Comparison of ENCODE assay signal across 8 cellular contexts in genomic region chr1:167599839-167600581, GRCh38. TPM values are rescaled to one million over a fixed set of nuclear protein-coding genes. Genes with fewer than 3 reads are reported as not detected.
DNase-seq lines count a peak whose midpoint lies in the region; ATAC-seq, FAIRE-seq and TF ChIP-seq lines count a peak whose summit lies in the region.

No MANE protein-coding gene starts in this region.

- CTCF ChIA-PET in PC-3 (lab: Charles Lee): interaction anchor here (0.6 to 2.2 kb wide), 5 partner anchors 88 to 1799 kb away, joined by 3 to 31 read pairs (median 5); no protein-coding TSS in a partner anchor
- CTCF ChIA-PET in K562 (lab: Yijun Ruan, JAX; ENCODE audit: low intra/inter-chr PET ratio): interaction anchor here (0.6 to 2.6 kb wide), 3 partner anchors 85 to 626 kb away, joined by 3 to 45 read pairs (median 4); no protein-coding TSS in a partner anchor

- H3K79me2 ChIP-seq in PC-3 (ENCODE audit: low read length): no peaks in the 10 kb centered on the region
- H3K79me2 ChIP-seq in K562 (ENCODE audit: control insufficient read depth, insufficient read depth, low read length): no peaks in the 10 kb centered on the region

- H3K27me3 Mint-ChIP-seq in CD14-positive monocyte (ENCODE audit: low read depth in 3 of 3): peaks cover 0 to 4% (median 2%) of the 10 kb centered on the region in 3 donors

- no peaks in the 10 kb centered on the region for H3K9me3 ChIP-seq in PC-3 (ENCODE audit: low read length)
- peaks cover 3% of the 10 kb centered on the region; the same call in 1 of the 2 replicates for H3K9me3 ChIP-seq in K562 (replicated peaks; ENCODE audit: control insufficient read depth, insufficient read depth, low read depth, low read length)

- H3K36me3 Mint-ChIP-seq in CD14-positive monocyte: no peaks in the 10 kb centered on the region

- no peak overlapping the region for H3K4me3 ChIP-seq in PC-3 (ENCODE audit: low read length)
- no peak overlapping the region for H3K4me3 ChIP-seq in K562
- H3K4me3 ChIP-seq in kidney epithelial cell (ENCODE audit: low read depth, low read length): no peak overlapping the region

- H3K9me1 ChIP-seq in K562 (ENCODE audit: control insufficient read depth, insufficient read depth, low read length): no peaks in the 10 kb centered on the region

- H3K27ac Mint-ChIP-seq in CD14-positive monocyte: peak overlapping the region; percentile 93 to 98 (median 96)

- peak; percentile 93 to 97 for TF ChIP-seq RAD21 in K562 (CRISPR knock-in tag; conservative IDR thresholded peaks at IDR 0.05 in 1 of 2, IDR thresholded peaks at IDR 0.05 in 1 of 2)

- H3F3A ChIP-seq in PC-3 (ENCODE audit: low read length, unreplicated experiment): no peaks in the 10 kb centered on the region

- peaks cover 62% of the 10 kb centered on the region for H3K4me1 Mint-ChIP-seq in CD14-positive monocyte

- H3K36me3 ChIP-seq in PC-3 (ENCODE audit: low read depth, low read length): no peaks in the 10 kb centered on the region
- H3K36me3 ChIP-seq in K562 (ENCODE audit: control insufficient read depth, insufficient read depth, low read length): no peaks in the 10 kb centered on the region
- H3K36me3 ChIP-seq in kidney epithelial cell (ENCODE audit: control insufficient read depth, insufficient read depth, low read length): no peaks in the 10 kb centered on the region

- TF ChIP-seq POLR2A in K562 (conservative IDR thresholded peaks at IDR 0.05): no peak

- H3K9me2 ChIP-seq in PC-3 (replicated peaks; ENCODE audit: low read length): no peaks in the 10 kb centered on the region

- intact Hi-C loops in CD14-positive monocyte (cut with micrococcal nuclease) (loop anchor here (2.0 to 5.0 kb wide), 4 partner anchors 17 to 87 kb away; no protein-coding TSS in a partner anchor), PC-3 (cut with micrococcal nuclease) (loop anchor here (1.0 kb wide), 2 partner anchors 88 to 203 kb away; no protein-coding TSS in a partner anchor), K562 (cut with micrococcal nuclease) (loop anchor here (1.0 to 10.0 kb wide), 5 partner anchors 17 to 485 kb away; no protein-coding TSS in a partner anchor)

- H3K4me2 ChIP-seq in PC-3 (ENCODE audit: low read length) (peak overlapping the region; percentile 17; the same call in 1 of the 2 replicates), K562 (ENCODE audit: insufficient read depth, low read length) (peak overlapping the region; percentile 61)

- no peaks in the 10 kb centered on the region for H3K4me1 ChIP-seq in PC-3 (ENCODE audit: insufficient read depth, low read length)
- peaks cover 13 to 22% of the 10 kb centered on the region in 2 experiments; a peak in 4 of 5 replicates for H3K4me1 ChIP-seq in K562 (replicated peaks in 1 of 2; ENCODE audit: control insufficient read depth in 2 of 2, insufficient read depth in 2 of 2, low read length in 2 of 2)

- no peak overlapping the region for H3K27ac ChIP-seq in PC-3 (ENCODE audit: low read length)
- H3K27ac ChIP-seq in K562 (ENCODE audit: extremely low read depth, low read depth, low read length): 0 out of 3 replicates have a peak overlapping the region, but pooled peaks have one; percentile 19

- 3% methylated on average over 6 of the region's 6 CpGs for WGBS in K562 (ENCODE audit: insufficient coverage, low coverage, missing lambda C conversion rate)

- TF ChIP-seq CTCF in CD14-positive monocyte (IDR thresholded peaks at IDR 0.05) (peak; percentile 27), PC-3 (conservative IDR thresholded peaks at IDR 0.05; ENCODE audit: low read depth, low read length) (peak; percentile 82), K562 (IDR thresholded peaks at IDR 0.05 in 2 of 3, conservative IDR thresholded peaks at IDR 0.05 in 1 of 3; ENCODE audit: insufficient read depth in 2 of 3, low read depth in 1 of 3, low read length in 3 of 3) (peak; percentile 61 to 91 (median 80)), kidney epithelial cell (IDR thresholded peaks at IDR 0.05; ENCODE audit: insufficient read depth, low read length, poor library complexity, severe bottlenecking) (peak; percentile 23)

- POLR2A ChIA-PET in PC-3 (lab: Charles Lee; ENCODE audit: unreplicated experiment) (no interaction called here), K562 (lab: Yijun Ruan, JAX) (interaction anchor here (0.6 to 1.5 kb wide), 11 partner anchors 9 to 1738 kb away, joined by 3 to 5 read pairs (median 3); no protein-coding TSS in a partner anchor)

- peak; percentile 75 for DNase-seq in CD14-positive monocyte (ENCODE audit: low spot score)
- peak; percentile 58 for DNase-seq in PC-3
- peak; percentile 46 to 72 (median 57) for DNase-seq in K562 (ENCODE audit: extremely low read depth in 1 of 4, low spot score in 3 of 4)
- peak; percentile 7 for DNase-seq in kidney epithelial cell (ENCODE audit: low read depth)
- DNase-seq in stimulated activated naive CD8-positive, alpha-beta T cell treated with anti-CD3 and anti-CD28 coated beads, Interleukin-15, Interleukin-2, amounts not matched to agents 100 U/mL and 50 U/mL, for 24 hours: peak; percentile 28
- DNase-seq in OCI-M2 (lab: John Stamatoyannopoulos, UW; ENCODE audit: unreplicated experiment): no peak

- peak; percentile 92 for FAIRE-seq in K562 (lab: Jason Lieb, UNC)

- H3K9ac ChIP-seq in PC-3 (ENCODE audit: low read length): no peak overlapping the region
- H3K9ac ChIP-seq in K562 (ENCODE audit: insufficient read depth in 1 of 2, low read depth in 2 of 2, low read length in 2 of 2): 0 out of 4 replicates have a peak overlapping the region, but pooled peaks of 1 of the 2 experiments have one; percentile 1

- ATAC-seq in GM18867 (IDR thresholded peaks at IDR 0.05; ENCODE audit: unreplicated experiment) (peak; percentile 86), HG03103 (IDR thresholded peaks at IDR 0.05; ENCODE audit: low read depth, unreplicated experiment) (peak; percentile 51), PC-3 (peak; percentile 88), K562 (peak; percentile 87)
- ATAC-seq in stimulated activated naive CD8-positive, alpha-beta T cell treated with anti-CD3 and anti-CD28 coated beads, Interleukin-15, Interleukin-2, amounts not matched to agents 100 U/mL and 50 U/mL, for 24 hours: peak; percentile 71

- H3K27me3 ChIP-seq in PC-3 (ENCODE audit: low read length) (peaks cover 12% of the 10 kb centered on the region), K562 (ENCODE audit: control insufficient read depth in 2 of 2, insufficient read depth in 2 of 2, low read length in 2 of 2) (no peaks in the 10 kb centered on the region), kidney epithelial cell (ENCODE audit: control insufficient read depth, insufficient read depth, low read length) (no peaks in the 10 kb centered on the region)

- in situ Hi-C loops in K562 (cut with MboI): loop anchor here (5.0 kb wide), 1 partner anchor 92 kb away; no protein-coding TSS in a partner anchor

- peak overlapping the region; percentile 24 to 65 for H3K4me3 Mint-ChIP-seq in CD14-positive monocyte

- no TSS peak for BruUV-seq in PC-3 (replicated peaks; lab: Mats Ljungman, UMichigan)
- BruUV-seq in K562 (replicated peaks; lab: Mats Ljungman, UMichigan): no TSS peak

- H2AFZ ChIP-seq in PC-3 (ENCODE audit: low read length): no peak overlapping the region
- H2AFZ ChIP-seq in K562 (ENCODE audit: low read depth, low read length): peak overlapping the region; percentile 86

- H3K9me3 Mint-ChIP-seq in CD14-positive monocyte: peaks cover 0 to 6% (median 0%) of the 10 kb centered on the region in 7 donors

- no peak; the same call in 1 of the 2 replicates for TF ChIP-seq EP300 in K562 (IDR thresholded peaks at IDR 0.05; ENCODE audit: low read length)

- H4K20me1 ChIP-seq in PC-3 (ENCODE audit: low read length) (no peaks in the 10 kb centered on the region), K562 (replicated peaks; ENCODE audit: control insufficient read depth, insufficient read depth, low read length) (no peaks in the 10 kb centered on the region)

RNA-seq across cellular contexts. Expression of gene RCSD1, which starts 30.0 kb away (rescaled TPM):
- polyA plus RNA-seq in CD14-positive monocyte (100 to 1,000 TPM; 216 to 218 TPM), K562 (2011; rRNA removed) (64.5 and 69.8 TPM in 2 replicates), K562 (2014; fragmentation: Illumina TruSeq; extraction: Trizol) (48.3 and 50.5 TPM in 2 replicates), K562 (2014; fragmentation: Nextera tagmentation; extraction: Ambion mirVana) (1 to 10 TPM; 7.8 to 9.1 TPM), K562 (2014; rRNA removed) (53.2 and 54.5 TPM in 2 replicates)
- total RNA-seq in PC-3 (2014; rRNA removed) (not detected in 2 replicates), K562 (2014; rRNA removed) (45.3 and 48.0 TPM in 2 replicates), K562 (2014; rRNA removed; fragmentation: Illumina TruSeq; extraction: Trizol) (41.6 and 42.3 TPM in 2 replicates), K562 (2015; rRNA removed; fragmentation: Illumina TruSeq; extraction: Trizol) (37.3 and 39.4 TPM in 2 replicates), K562 (2021) (41.5 and 50.9 TPM in 2 replicates), kidney epithelial cell (0.21 TPM in 1 of 2 replicates, not detected in the other)
- total RNA-seq in K562 (2011; cell fraction: chromatin; rRNA removed; ENCODE audit: low replicate concordance): 51.0 and 78.1 TPM in 2 replicates
- 34.9 and 38.6 TPM in 2 replicates for total RNA-seq in K562 (2011; cell fraction: nucleolus; rRNA removed)
- total RNA-seq in K562 (2011; cell fraction: nucleoplasm; rRNA removed): 48.1 and 85.4 TPM in 2 replicates
- 45.8 and 49.9 TPM in 2 replicates for polyA plus RNA-seq in K562 (2011; cell fraction: cytosol; rRNA removed)
- polyA plus RNA-seq in K562 (2011; cell fraction: nucleus; rRNA removed): 27.5 and 28.0 TPM in 2 replicates
- 41.5 and 91.2 TPM in 2 replicates for polyA plus RNA-seq in K562 (2012)
- 59.8 and 70.7 TPM in 2 replicates for polyA minus RNA-seq in K562 (2011; rRNA and poly(A)+ RNA removed)
- 34.8 and 46.1 TPM in 2 replicates for polyA minus RNA-seq in K562 (2011; cell fraction: cytosol; rRNA and poly(A)+ RNA removed)
- polyA minus RNA-seq in K562 (2011; cell fraction: nucleus; rRNA and poly(A)+ RNA removed): 19.0 and 26.1 TPM in 2 replicates

RNA-seq across cellular contexts. Expression of gene CREG1, which starts 46.4 kb away (rescaled TPM):
- polyA plus RNA-seq in CD14-positive monocyte (100 to 1,000 TPM; 248 to 309 TPM), K562 (2011; rRNA removed) (272 TPM in 2 replicates), K562 (2014; fragmentation: Illumina TruSeq; extraction: Trizol) (163 and 197 TPM in 2 replicates), K562 (2014; fragmentation: Nextera tagmentation; extraction: Ambion mirVana) (10 to 100 TPM; 45.7 to 58.2 TPM), K562 (2014; rRNA removed) (176 and 186 TPM in 2 replicates)
- total RNA-seq in PC-3 (2014; rRNA removed) (55.7 and 63.9 TPM in 2 replicates), K562 (2014; rRNA removed) (115 and 139 TPM in 2 replicates), K562 (2014; rRNA removed; fragmentation: Illumina TruSeq; extraction: Trizol) (161 and 179 TPM in 2 replicates), K562 (2015; rRNA removed; fragmentation: Illumina TruSeq; extraction: Trizol) (164 and 178 TPM in 2 replicates), K562 (2021) (150 and 154 TPM in 2 replicates), kidney epithelial cell (48.9 and 57.3 TPM in 2 replicates)
- total RNA-seq in K562 (2011; cell fraction: chromatin; rRNA removed; ENCODE audit: low replicate concordance): 70.1 and 115 TPM in 2 replicates
- total RNA-seq in K562 (2011; cell fraction: nucleolus; rRNA removed): 141 and 156 TPM in 2 replicates
- 172 and 258 TPM in 2 replicates for total RNA-seq in K562 (2011; cell fraction: nucleoplasm; rRNA removed)
- polyA plus RNA-seq in K562 (2011; cell fraction: cytosol; rRNA removed): 152 and 184 TPM in 2 replicates
- 41.7 and 74.9 TPM in 2 replicates for polyA plus RNA-seq in K562 (2011; cell fraction: nucleus; rRNA removed)
- 137 and 336 TPM in 2 replicates for polyA plus RNA-seq in K562 (2012)
- 101 and 126 TPM in 2 replicates for polyA minus RNA-seq in K562 (2011; rRNA and poly(A)+ RNA removed)
- 59.4 and 78.2 TPM in 2 replicates for polyA minus RNA-seq in K562 (2011; cell fraction: cytosol; rRNA and poly(A)+ RNA removed)
- 17.5 and 30.3 TPM in 2 replicates for polyA minus RNA-seq in K562 (2011; cell fraction: nucleus; rRNA and poly(A)+ RNA removed)

Comparison
In these comparisons a context has a peak if more than half of its experiments do, and no peak if none do; other contexts are left out.
1. CTCF ChIP-seq: peak in every context shown above with its lines; median percentile 82 in PC-3; 80 in K562; 27 in CD14-positive monocyte; 23 in kidney epithelial cell.
2. RNA of gene RCSD1, which starts 30.0 kb away (total RNA-seq): 34.9 to 85.4 TPM in K562; 0.21 TPM in kidney epithelial cell and not detected in PC-3; every median in the first group is over 10 times any median in the second.
3. Peak in every context shown above with its lines, with median percentiles within 50 percentile points of each other: ATAC-seq.